In genomic region chr12:113528606-113529005, GRCh38 we compare ENCODE assay signal across 1 cellular context.
TF ChIP-seq lines count a peak whose summit lies in the region.

No MANE protein-coding gene starts in this region.

TF ChIP-seq in WTC11, 78 proteins besides CTCF, POLR2A, EP300 and RAD21 (continued from another document):
- TF ChIP-seq, protein P1, sequence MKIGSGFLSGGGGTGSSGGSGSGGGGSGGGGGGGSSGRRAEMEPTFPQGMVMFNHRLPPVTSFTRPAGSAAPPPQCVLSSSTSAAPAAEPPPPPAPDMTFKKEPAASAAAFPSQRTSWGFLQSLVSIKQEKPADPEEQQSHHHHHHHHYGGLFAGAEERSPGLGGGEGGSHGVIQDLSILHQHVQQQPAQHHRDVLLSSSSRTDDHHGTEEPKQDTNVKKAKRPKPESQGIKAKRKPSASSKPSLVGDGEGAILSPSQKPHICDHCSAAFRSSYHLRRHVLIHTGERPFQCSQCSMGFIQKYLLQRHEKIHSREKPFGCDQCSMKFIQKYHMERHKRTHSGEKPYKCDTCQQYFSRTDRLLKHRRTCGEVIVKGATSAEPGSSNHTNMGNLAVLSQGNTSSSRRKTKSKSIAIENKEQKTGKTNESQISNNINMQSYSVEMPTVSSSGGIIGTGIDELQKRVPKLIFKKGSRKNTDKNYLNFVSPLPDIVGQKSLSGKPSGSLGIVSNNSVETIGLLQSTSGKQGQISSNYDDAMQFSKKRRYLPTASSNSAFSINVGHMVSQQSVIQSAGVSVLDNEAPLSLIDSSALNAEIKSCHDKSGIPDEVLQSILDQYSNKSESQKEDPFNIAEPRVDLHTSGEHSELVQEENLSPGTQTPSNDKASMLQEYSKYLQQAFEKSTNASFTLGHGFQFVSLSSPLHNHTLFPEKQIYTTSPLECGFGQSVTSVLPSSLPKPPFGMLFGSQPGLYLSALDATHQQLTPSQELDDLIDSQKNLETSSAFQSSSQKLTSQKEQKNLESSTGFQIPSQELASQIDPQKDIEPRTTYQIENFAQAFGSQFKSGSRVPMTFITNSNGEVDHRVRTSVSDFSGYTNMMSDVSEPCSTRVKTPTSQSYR (CRISPR knock-in tag; IDR thresholded peaks at IDR 0.05) = no peak
- TF ChIP-seq HMGA2 (CRISPR knock-in tag; IDR thresholded peaks at IDR 0.05) (no peak), ELF4 (CRISPR knock-in tag; IDR thresholded peaks at IDR 0.05; ENCODE audit: low read depth) (no peak), CBFB (CRISPR knock-in tag; IDR thresholded peaks at IDR 0.05; ENCODE audit: low read depth) (no peak)
- TF ChIP-seq, protein P2, sequence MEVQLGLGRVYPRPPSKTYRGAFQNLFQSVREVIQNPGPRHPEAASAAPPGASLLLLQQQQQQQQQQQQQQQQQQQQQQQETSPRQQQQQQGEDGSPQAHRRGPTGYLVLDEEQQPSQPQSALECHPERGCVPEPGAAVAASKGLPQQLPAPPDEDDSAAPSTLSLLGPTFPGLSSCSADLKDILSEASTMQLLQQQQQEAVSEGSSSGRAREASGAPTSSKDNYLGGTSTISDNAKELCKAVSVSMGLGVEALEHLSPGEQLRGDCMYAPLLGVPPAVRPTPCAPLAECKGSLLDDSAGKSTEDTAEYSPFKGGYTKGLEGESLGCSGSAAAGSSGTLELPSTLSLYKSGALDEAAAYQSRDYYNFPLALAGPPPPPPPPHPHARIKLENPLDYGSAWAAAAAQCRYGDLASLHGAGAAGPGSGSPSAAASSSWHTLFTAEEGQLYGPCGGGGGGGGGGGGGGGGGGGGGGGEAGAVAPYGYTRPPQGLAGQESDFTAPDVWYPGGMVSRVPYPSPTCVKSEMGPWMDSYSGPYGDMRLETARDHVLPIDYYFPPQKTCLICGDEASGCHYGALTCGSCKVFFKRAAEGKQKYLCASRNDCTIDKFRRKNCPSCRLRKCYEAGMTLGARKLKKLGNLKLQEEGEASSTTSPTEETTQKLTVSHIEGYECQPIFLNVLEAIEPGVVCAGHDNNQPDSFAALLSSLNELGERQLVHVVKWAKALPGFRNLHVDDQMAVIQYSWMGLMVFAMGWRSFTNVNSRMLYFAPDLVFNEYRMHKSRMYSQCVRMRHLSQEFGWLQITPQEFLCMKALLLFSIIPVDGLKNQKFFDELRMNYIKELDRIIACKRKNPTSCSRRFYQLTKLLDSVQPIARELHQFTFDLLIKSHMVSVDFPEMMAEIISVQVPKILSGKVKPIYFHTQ (CRISPR knock-in tag; IDR thresholded peaks at IDR 0.05) = no peak
- TF ChIP-seq, protein P3, sequence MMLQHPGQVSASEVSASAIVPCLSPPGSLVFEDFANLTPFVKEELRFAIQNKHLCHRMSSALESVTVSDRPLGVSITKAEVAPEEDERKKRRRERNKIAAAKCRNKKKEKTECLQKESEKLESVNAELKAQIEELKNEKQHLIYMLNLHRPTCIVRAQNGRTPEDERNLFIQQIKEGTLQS (CRISPR knock-in tag; conservative IDR thresholded peaks at IDR 0.05) = no peak
TF ChIP-seq in WTC11: peak in this region for 0.
